24 cellular contexts compared by ENCODE assay signal in the genomic region with DNA sequence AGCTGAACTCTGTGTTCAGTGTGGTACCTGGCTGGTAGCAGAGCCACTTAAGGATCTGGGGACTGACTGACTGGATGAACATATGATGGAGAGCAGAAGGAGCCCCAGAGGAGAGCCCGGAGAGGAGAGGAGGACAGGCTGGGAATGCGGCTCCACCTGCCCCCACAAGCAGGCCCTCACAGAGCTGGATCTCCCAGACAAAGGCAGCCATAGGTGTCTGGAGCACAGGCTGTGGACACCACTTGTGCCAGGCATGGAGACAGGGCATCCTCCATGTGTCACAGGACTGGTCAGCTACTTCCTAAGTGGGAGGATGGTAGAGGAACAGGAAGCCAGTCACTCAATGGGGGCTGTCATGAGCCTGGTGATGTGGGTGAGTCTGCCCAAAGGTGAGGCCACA.
"Had no signal": no experiment of that assay in that cellular context is flagged by ENCODE, and none has a peak within 500 bp of the region (broad histone marks: within the 10 kb centered on the region; RNA-seq: fewer than 3 reads in every experiment).

No MANE protein-coding gene starts in this region.

- H3K27ac ChIP-seq: breast epithelium, esophagus squamous epithelium, right lobe of liver, upper lobe of left lung had no signal

- DNase-seq: activated CD4-positive, alpha-beta memory T cell treated with anti-CD3 and anti-CD28 coated beads for 36 hours; activated CD4-positive, alpha-beta T cell treated with anti-CD3 and anti-CD28 coated beads, Interleukin-2, amount 10 ng/mL, durations not matched to agents 24 days and 14 days; activated CD4-positive, CD25-positive, alpha-beta regulatory T cell treated with anti-CD3 and anti-CD28 coated beads, Interleukin-2, amount 50 U/mL, for 72 hours; activated gamma-delta T cell treated with Interleukin-2 at 50 U/mL for 16 hours; activated naive CD4-positive, alpha-beta T cell treated with anti-CD3 and anti-CD28 coated beads, Interleukin-2, amount 50 U/mL, for 16 hours; activated T-cell treated with anti-CD3 and anti-CD28 coated beads, Interleukin-2, amount 50 U/mL, for 4 hours; amniotic stem cell; central memory CD4-positive, alpha-beta T cell; esophagus squamous epithelium; foreskin melanocyte; left colon; mammary epithelial cell; naive thymus-derived CD4-positive, alpha-beta T cell; occipital lobe; right lobe of liver; stimulated activated CD4-positive, alpha-beta T cell treated with anti-CD3 and anti-CD28 coated beads, Interleukin-12 subunit alpha, Interleukin-12 subunit beta, amount 100 ng/mL, for 4 hours; stimulated activated CD4-positive, alpha-beta T cell treated with anti-CD3 and anti-CD28 coated beads, Interleukin-4, amount 100 ng/mL, for 1 hour; T-helper 17 cell had no signal

- H3K27me3 ChIP-seq: breast epithelium, right lobe of liver, upper lobe of left lung had no signal

- H3K4me3 ChIP-seq: breast epithelium, esophagus squamous epithelium, right lobe of liver, upper lobe of left lung had no signal

- H3K9me3 ChIP-seq: breast epithelium, esophagus squamous epithelium, right lobe of liver, upper lobe of left lung had no signal

- H3K36me3 Mint-ChIP-seq: activated CD4-positive, alpha-beta memory T cell treated with anti-CD3 and anti-CD28 coated beads for 36 hours; naive thymus-derived CD4-positive, alpha-beta T cell had no signal

- H3K36me3 ChIP-seq: breast epithelium, esophagus squamous epithelium, right lobe of liver, upper lobe of left lung had no signal

- H3K4me1 Mint-ChIP-seq: activated CD4-positive, alpha-beta T cell treated with anti-CD3 and anti-CD28 coated beads, Interleukin-2, amount 10 ng/mL, durations not matched to agents 24 days and 14 days; activated T-helper 17 cell treated with anti-CD3 and anti-CD28 coated beads, Interleukin-2, amount 50 U/mL, for 72 hours; naive thymus-derived CD4-positive, alpha-beta T cell had no signal

- FAIRE-seq: kidney had no signal

- H3K27ac Mint-ChIP-seq: activated CD4-positive, alpha-beta memory T cell treated with anti-CD3 and anti-CD28 coated beads for 36 hours; activated CD4-positive, alpha-beta T cell treated with anti-CD3 and anti-CD28 coated beads, Interleukin-2, amount 10 ng/mL, durations not matched to agents 24 days and 14 days; activated T-helper 17 cell treated with anti-CD3 and anti-CD28 coated beads, Interleukin-2, amount 50 U/mL, for 72 hours; dendritic cell treated with granulocyte-macrophage colony-stimulating factor and Interleukin-4, amounts not matched to agents 40 ng/mL and 50 ng/mL, for 4 days; naive thymus-derived CD4-positive, alpha-beta T cell; stimulated activated naive CD8-positive, alpha-beta T cell treated with anti-CD3 and anti-CD28 coated beads, Interleukin-15, Interleukin-2, amounts not matched to agents 100 ng/mL and 50 ng/mL, for 24 hours; T-helper 17 cell had no signal

- ATAC-seq: activated T-cell treated with anti-CD3 and anti-CD28 coated beads, Interleukin-2, amount 50 U/mL, for 4 hours; activated T-helper 17 cell treated with anti-CD3 and anti-CD28 coated beads, Interleukin-2, amount 50 U/mL, for 72 hours; left colon; naive thymus-derived CD4-positive, alpha-beta T cell; right lobe of liver; T-helper 17 cell had no signal

- H3K9me3 Mint-ChIP-seq: activated CD4-positive, alpha-beta memory T cell treated with anti-CD3 and anti-CD28 coated beads for 36 hours; activated CD4-positive, alpha-beta T cell treated with anti-CD3 and anti-CD28 coated beads, Interleukin-2, amount 10 ng/mL, durations not matched to agents 24 days and 14 days; activated T-cell treated with anti-CD3 and anti-CD28 coated beads, Interleukin-2, amount 50 U/mL, for 4 hours; activated T-helper 17 cell treated with anti-CD3 and anti-CD28 coated beads, Interleukin-2, amount 50 U/mL, for 72 hours; dendritic cell treated with granulocyte-macrophage colony-stimulating factor and Interleukin-4, amounts not matched to agents 40 ng/mL and 50 ng/mL, for 4 days; stimulated activated naive CD8-positive, alpha-beta T cell treated with anti-CD3 and anti-CD28 coated beads, Interleukin-15, Interleukin-2, amounts not matched to agents 100 ng/mL and 50 ng/mL, for 24 hours had no signal

- H3K27me3 Mint-ChIP-seq: activated CD4-positive, alpha-beta T cell treated with anti-CD3 and anti-CD28 coated beads, Interleukin-2, amount 10 ng/mL, durations not matched to agents 24 days and 14 days; dendritic cell treated with granulocyte-macrophage colony-stimulating factor and Interleukin-4, amounts not matched to agents 40 ng/mL and 50 ng/mL, for 4 days; stimulated activated naive CD8-positive, alpha-beta T cell treated with anti-CD3 and anti-CD28 coated beads, Interleukin-15, Interleukin-2, amounts not matched to agents 100 ng/mL and 50 ng/mL, for 24 hours had no signal

- H3K4me3 Mint-ChIP-seq: activated CD4-positive, alpha-beta memory T cell treated with anti-CD3 and anti-CD28 coated beads for 36 hours; activated CD4-positive, alpha-beta T cell treated with anti-CD3 and anti-CD28 coated beads, Interleukin-2, amount 10 ng/mL, durations not matched to agents 24 days and 14 days; activated T-cell treated with anti-CD3 and anti-CD28 coated beads, Interleukin-2, amount 50 U/mL, for 4 hours; activated T-helper 17 cell treated with anti-CD3 and anti-CD28 coated beads, Interleukin-2, amount 50 U/mL, for 72 hours; dendritic cell treated with granulocyte-macrophage colony-stimulating factor and Interleukin-4, amounts not matched to agents 40 ng/mL and 50 ng/mL, for 4 days; naive thymus-derived CD4-positive, alpha-beta T cell; stimulated activated naive CD8-positive, alpha-beta T cell treated with anti-CD3 and anti-CD28 coated beads, Interleukin-15, Interleukin-2, amounts not matched to agents 100 ng/mL and 50 ng/mL, for 24 hours; T-helper 17 cell had no signal

- H3K4me1 ChIP-seq: breast epithelium, right lobe of liver, upper lobe of left lung had no signal
